Comparison of ENCODE assay signal across 18 cellular contexts in the genomic region with DNA sequence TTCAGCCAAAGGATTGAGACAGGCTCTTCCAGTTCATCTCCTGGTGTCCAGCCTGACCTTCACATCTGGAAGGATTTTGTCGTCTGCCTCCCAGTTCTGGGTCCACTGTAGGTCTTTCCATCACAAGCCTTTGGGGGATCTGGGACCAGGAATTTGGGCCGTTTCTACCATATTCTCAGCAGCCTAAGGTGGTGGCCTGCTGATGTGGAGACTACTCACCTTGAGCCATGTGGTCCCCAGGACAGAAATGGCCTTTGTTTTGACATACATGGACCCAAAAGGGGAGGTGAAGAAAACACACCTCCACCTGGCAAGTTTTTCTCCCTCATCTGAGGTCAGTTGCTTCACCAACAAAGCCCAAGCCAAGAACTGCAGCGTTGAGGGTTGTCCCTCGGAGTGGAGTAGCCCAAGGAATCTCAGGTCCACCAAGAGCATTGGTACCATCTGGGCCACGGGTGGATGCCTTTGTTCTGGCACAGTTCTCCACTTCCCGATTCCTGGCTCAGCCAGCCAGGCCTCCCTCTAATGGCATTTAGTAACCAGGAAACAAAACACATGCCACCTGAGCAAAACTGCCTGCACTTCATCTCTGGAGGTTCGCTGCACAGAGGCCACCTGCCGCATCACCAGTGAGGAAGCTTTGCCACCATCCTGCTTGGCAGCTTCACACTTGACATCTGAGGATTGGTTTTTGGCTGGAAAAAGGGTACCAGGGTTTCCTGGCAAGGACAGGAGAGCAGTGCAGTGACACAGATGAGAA. TPM values are rescaled to one million over a fixed set of nuclear protein-coding genes. Genes with fewer than 3 reads are reported as not detected.
DNase-seq lines count a peak whose midpoint lies in the region; ATAC-seq and TF ChIP-seq lines count a peak whose summit lies in the region.
"Had no signal": no experiment of that assay in that cellular context is flagged by ENCODE, and none has a peak within 500 bp of the region (broad histone marks: within the 10 kb centered on the region; RNA-seq: fewer than 3 reads in every experiment).

No MANE protein-coding gene starts in this region.

- no peak overlapping the region for H3K4me3 ChIP-seq in body of pancreas
- H3K4me3 ChIP-seq in stomach, result no peak overlapping the region
- H3K4me3 ChIP-seq: A549 had no signal

- H3K27ac ChIP-seq in body of pancreas (peak overlapping the region in 1 of 4 donors; percentile 5), stomach (no peak overlapping the region)
- H3K27ac ChIP-seq: A549 had no signal

- H3K4me1 ChIP-seq in body of pancreas, result no peaks in the 10 kb centered on the region
- H3K4me1 ChIP-seq in stomach, result no peaks in the 10 kb centered on the region
- H3K4me1 ChIP-seq: A549 had no signal

- H3K9me3 ChIP-seq in body of pancreas (no peaks in the 10 kb centered on the region), stomach (no peaks in the 10 kb centered on the region)
- H3K9me3 ChIP-seq: A549 had no signal

- no peak for TF ChIP-seq CTCF in body of pancreas (IDR thresholded peaks at IDR 0.05)
- TF ChIP-seq CTCF in stomach (IDR thresholded peaks at IDR 0.05), result no peak
- TF ChIP-seq CTCF in GM20000 (IDR thresholded peaks at IDR 0.05; ENCODE audit: extremely low read depth, missing control alignments), result no peak

- peak; percentile 35 for DNase-seq in activated CD8-positive, alpha-beta memory T cell treated with anti-CD3 and anti-CD28 coated beads, Interleukin-2, amount 10 ng/mL, durations not matched to agents 7 days and 5 days
- DNase-seq in activated CD8-positive, alpha-beta memory T cell treated with anti-CD3 and anti-CD28 coated beads for 24 hours, result no peak
- DNase-seq in body of pancreas, result peak in 3 of 4 donors; percentile 18 to 22 (median 19)
- DNase-seq in mesenteric fat pad (ENCODE audit: low spot score), result peak; percentile 67
- DNase-seq in stomach, result peak; percentile 45
- no peak for DNase-seq in GM20000 (ENCODE audit: low spot score)
- DNase-seq in activated T-cell treated with anti-CD3 and anti-CD28 coated beads, Interleukin-2, amount 50 U/mL, for 48 hours, result no peak
- DNase-seq: Karpas-422, MM.1S, NCI-H1417, NCI-H2081, NCI-H226, NCI-H526 treated with DMSO at 0.1 percent for 48 hours, PC-3 had no signal

- no peaks in the 10 kb centered on the region for H3K36me3 Mint-ChIP-seq in activated CD8-positive, alpha-beta memory T cell treated with anti-CD3 and anti-CD28 coated beads, Interleukin-2, amount 10 ng/mL, durations not matched to agents 7 days and 5 days

- intact Hi-C loops in body of pancreas (cut with DNase I), result no loop called here
- intact Hi-C loops in stomach (cut with DNase I; ENCODE audit: low total_unique reads), result no loop called here

- no peak for ATAC-seq in activated CD8-positive, alpha-beta memory T cell treated with anti-CD3 and anti-CD28 coated beads, Interleukin-2, amount 10 ng/mL, durations not matched to agents 7 days and 5 days
- ATAC-seq in body of pancreas, result peak; percentile 70
- no peak for ATAC-seq in HG03342 (IDR thresholded peaks at IDR 0.05; ENCODE audit: unreplicated experiment)
- ATAC-seq: A549, PC-3 had no signal

- 80 to 89% methylated on average over 6 to 8 of the region's 8 CpGs for WGBS in body of pancreas, 2 donors
- WGBS in stomach, 5 donors, result 69 to 81% (median 78%) methylated on average over 8 of the region's 8 CpGs

- no peak for TF ChIP-seq EP300 in stomach (IDR thresholded peaks at IDR 0.05)

- H3K4me1 Mint-ChIP-seq in activated CD8-positive, alpha-beta memory T cell treated with anti-CD3 and anti-CD28 coated beads, Interleukin-2, amount 10 ng/mL, durations not matched to agents 7 days and 5 days, result no peaks in the 10 kb centered on the region

- no peak overlapping the region for H3K4me3 Mint-ChIP-seq in activated CD8-positive, alpha-beta memory T cell treated with anti-CD3 and anti-CD28 coated beads, Interleukin-2, amount 10 ng/mL, durations not matched to agents 7 days and 5 days

- TF ChIP-seq POLR2A in body of pancreas (IDR thresholded peaks at IDR 0.05) (no peak), stomach (IDR thresholded peaks at IDR 0.05) (no peak)

- CTCF ChIA-PET in activated CD8-positive, alpha-beta memory T cell treated with anti-CD3 and anti-CD28 coated beads, Interleukin-2, amount 10 ng/mL, durations not matched to agents 7 days and 5 days (lab: Charles Lee), result no interaction called here

- H3K36me3 ChIP-seq in body of pancreas (replicated peaks in 1 of 2; ENCODE audit: insufficient read depth in 1 of 2, low read depth in 2 of 2) (peaks cover 0 to 5% of the 10 kb centered on the region in 2 donors), stomach (peaks cover 13 to 75% (median 53%) of the 10 kb centered on the region in 4 donors)

- H3K27me3 Mint-ChIP-seq in activated CD8-positive, alpha-beta memory T cell treated with anti-CD3 and anti-CD28 coated beads, Interleukin-2, amount 10 ng/mL, durations not matched to agents 7 days and 5 days, result no peaks in the 10 kb centered on the region

- H3K27me3 ChIP-seq in body of pancreas (no peaks in the 10 kb centered on the region), stomach (no peaks in the 10 kb centered on the region)

- no peak overlapping the region for H3K27ac Mint-ChIP-seq in activated CD8-positive, alpha-beta memory T cell treated with anti-CD3 and anti-CD28 coated beads, Interleukin-2, amount 10 ng/mL, durations not matched to agents 7 days and 5 days

- H3K9me3 Mint-ChIP-seq in activated CD8-positive, alpha-beta memory T cell treated with anti-CD3 and anti-CD28 coated beads, Interleukin-2, amount 10 ng/mL, durations not matched to agents 7 days and 5 days (ENCODE audit: low read depth), result no peaks in the 10 kb centered on the region

RNA-seq across cellular contexts. Expression of a gene that starts 24.7 kb away (rescaled TPM):
- total RNA-seq in activated CD8-positive, alpha-beta memory T cell treated with anti-CD3 and anti-CD28 coated beads, Interleukin-2, amount 10 ng/mL, durations not matched to agents 7 days and 5 days, result not detected
- total RNA-seq in body of pancreas (100 to 1,000 TPM in 1 of 2 donors, 10 to 100 TPM in 1; 53.4 to 307 TPM), mesenteric fat pad (not detected), stomach (1 to 10 TPM in 2 of 5 donors, under 1 TPM in 1, not detected in 2; 0.89 to 3.3 (median 2.3) TPM)
- polyA plus RNA-seq in stomach, result 1 to 10 TPM; 1.4 to 2.9 (median 2.6) TPM
- total RNA-seq: SK-MEL-5 had no signal

RNA-seq across cellular contexts. Expression of a gene that starts 45.7 kb away (rescaled TPM):
- not detected for total RNA-seq in activated CD8-positive, alpha-beta memory T cell treated with anti-CD3 and anti-CD28 coated beads, Interleukin-2, amount 10 ng/mL, durations not matched to agents 7 days and 5 days
- total RNA-seq in body of pancreas, result 100 to 1,000 TPM; 135 to 249 TPM
- 0.84 TPM for total RNA-seq in mesenteric fat pad
- total RNA-seq in stomach, result 10 to 100 TPM in 4 of 5 donors, 1 to 10 TPM in 1; 3.9 to 79.4 (median 18.7) TPM
- polyA plus RNA-seq in stomach, result 10 to 100 TPM in 2 of 3 donors, 1 to 10 TPM in 1; 4.1 to 20.0 (median 13.9) TPM
- total RNA-seq: Daoy had no signal

Comparison
In these comparisons a context has a peak if more than half of its experiments do, and no peak if none do; other contexts are left out.
1. DNase-seq: peak in activated CD8-positive, alpha-beta memory T cell treated with anti-CD3 and anti-CD28 coated beads, Interleukin-2, amount 10 ng/mL, durations not matched to agents 7 days and 5 days (single experiment), body of pancreas (3 of 4), mesenteric fat pad (single experiment) and stomach (single experiment); none in activated CD8-positive, alpha-beta memory T cell treated with anti-CD3 and anti-CD28 coated beads for 24 hours (single experiment), GM20000 (single experiment) and activated T-cell treated with anti-CD3 and anti-CD28 coated beads, Interleukin-2, amount 50 U/mL, for 48 hours (0 of 2).
2. RNA of a gene that starts 24.7 kb away (total RNA-seq): 53.4 to 307 TPM in body of pancreas; 0.89 to 3.3 TPM in stomach, not detected in activated CD8-positive, alpha-beta memory T cell treated with anti-CD3 and anti-CD28 coated beads, Interleukin-2, amount 10 ng/mL, durations not matched to agents 7 days and 5 days and not detected in mesenteric fat pad (single experiment); every median in the first group is over 10 times any median in the second.